In the genomic region with DNA sequence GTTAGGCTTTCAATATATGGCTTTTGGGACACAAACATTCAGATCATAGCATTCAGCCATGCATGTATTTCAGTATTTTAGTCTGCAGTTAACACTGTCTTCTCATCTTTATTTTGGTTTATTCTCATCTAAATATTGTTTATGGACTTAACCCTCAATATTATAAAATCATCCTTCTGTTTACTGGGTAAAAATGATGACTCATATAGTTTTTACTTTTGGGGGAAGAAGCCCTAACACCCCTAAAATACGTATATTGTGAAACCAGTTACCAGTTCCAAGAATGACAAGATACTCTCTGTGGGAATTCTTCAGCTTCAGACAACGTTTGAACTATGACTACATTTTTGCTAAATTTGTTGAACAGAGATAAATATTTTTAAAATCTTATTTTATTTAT, we compare ENCODE assay signal across 1 cellular context.
TF ChIP-seq lines count a peak whose summit lies in the region.

No MANE protein-coding gene starts in this region.

TF ChIP-seq in HepG2, 621 proteins besides CTCF, POLR2A, EP300 and RAD21 (continued from another document):
- peak; percentile 52 to 75; a peak in 3 of 4 replicates for TF ChIP-seq MAFK (conservative IDR thresholded peaks at IDR 0.05 in 1 of 2, IDR thresholded peaks at IDR 0.05 in 1 of 2; ENCODE audit: low read length in 2 of 2)
- no peak for TF ChIP-seq ZNF713 (CRISPR knock-in tag; IDR thresholded peaks at IDR 0.05)
- TF ChIP-seq SNAI1 (CRISPR knock-in tag; IDR thresholded peaks at IDR 0.05; ENCODE audit: borderline replicate concordance) = no peak
- TF ChIP-seq, protein P1, sequence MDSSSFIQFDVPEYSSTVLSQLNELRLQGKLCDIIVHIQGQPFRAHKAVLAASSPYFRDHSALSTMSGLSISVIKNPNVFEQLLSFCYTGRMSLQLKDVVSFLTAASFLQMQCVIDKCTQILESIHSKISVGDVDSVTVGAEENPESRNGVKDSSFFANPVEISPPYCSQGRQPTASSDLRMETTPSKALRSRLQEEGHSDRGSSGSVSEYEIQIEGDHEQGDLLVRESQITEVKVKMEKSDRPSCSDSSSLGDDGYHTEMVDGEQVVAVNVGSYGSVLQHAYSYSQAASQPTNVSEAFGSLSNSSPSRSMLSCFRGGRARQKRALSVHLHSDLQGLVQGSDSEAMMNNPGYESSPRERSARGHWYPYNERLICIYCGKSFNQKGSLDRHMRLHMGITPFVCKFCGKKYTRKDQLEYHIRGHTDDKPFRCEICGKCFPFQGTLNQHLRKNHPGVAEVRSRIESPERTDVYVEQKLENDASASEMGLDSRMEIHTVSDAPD (CRISPR knock-in tag; IDR thresholded peaks at IDR 0.05) = no peak
- no peak for TF ChIP-seq HES4 (CRISPR knock-in tag; IDR thresholded peaks at IDR 0.05; ENCODE audit: borderline replicate concordance)
- no peak for TF ChIP-seq ZNF503 (CRISPR knock-in tag; IDR thresholded peaks at IDR 0.05)
- no peak for TF ChIP-seq ZKSCAN5 (CRISPR knock-in tag; IDR thresholded peaks at IDR 0.05)
- no peak for TF ChIP-seq RFX1 (IDR thresholded peaks at IDR 0.05)
